1 cellular context compared by ENCODE assay signal in the genomic region with DNA sequence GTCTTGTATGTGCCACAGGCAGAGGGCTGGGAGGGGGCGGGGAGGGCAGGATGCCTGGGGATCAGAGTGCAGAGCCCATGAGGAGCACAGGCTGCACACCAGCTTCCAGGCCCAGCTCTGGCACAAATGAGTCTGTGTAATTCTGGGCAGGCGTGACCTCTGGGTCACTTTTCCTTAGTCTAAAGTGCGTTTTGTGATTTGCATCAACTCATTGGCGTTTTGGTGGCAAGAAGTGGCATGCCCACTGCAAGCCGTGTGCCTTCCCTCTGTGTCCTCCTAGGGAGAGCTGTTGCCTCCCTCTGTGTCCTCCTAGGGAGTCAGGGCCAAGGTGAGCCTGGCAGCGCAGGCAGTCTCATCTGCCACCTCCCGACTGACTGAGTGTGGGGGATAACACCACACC.
TF ChIP-seq lines count a peak whose summit lies in the region.

No MANE protein-coding gene starts in this region.

TF ChIP-seq in HEK293, 187 proteins besides CTCF, POLR2A, EP300 and RAD21:
- TF ChIP-seq, protein P1, sequence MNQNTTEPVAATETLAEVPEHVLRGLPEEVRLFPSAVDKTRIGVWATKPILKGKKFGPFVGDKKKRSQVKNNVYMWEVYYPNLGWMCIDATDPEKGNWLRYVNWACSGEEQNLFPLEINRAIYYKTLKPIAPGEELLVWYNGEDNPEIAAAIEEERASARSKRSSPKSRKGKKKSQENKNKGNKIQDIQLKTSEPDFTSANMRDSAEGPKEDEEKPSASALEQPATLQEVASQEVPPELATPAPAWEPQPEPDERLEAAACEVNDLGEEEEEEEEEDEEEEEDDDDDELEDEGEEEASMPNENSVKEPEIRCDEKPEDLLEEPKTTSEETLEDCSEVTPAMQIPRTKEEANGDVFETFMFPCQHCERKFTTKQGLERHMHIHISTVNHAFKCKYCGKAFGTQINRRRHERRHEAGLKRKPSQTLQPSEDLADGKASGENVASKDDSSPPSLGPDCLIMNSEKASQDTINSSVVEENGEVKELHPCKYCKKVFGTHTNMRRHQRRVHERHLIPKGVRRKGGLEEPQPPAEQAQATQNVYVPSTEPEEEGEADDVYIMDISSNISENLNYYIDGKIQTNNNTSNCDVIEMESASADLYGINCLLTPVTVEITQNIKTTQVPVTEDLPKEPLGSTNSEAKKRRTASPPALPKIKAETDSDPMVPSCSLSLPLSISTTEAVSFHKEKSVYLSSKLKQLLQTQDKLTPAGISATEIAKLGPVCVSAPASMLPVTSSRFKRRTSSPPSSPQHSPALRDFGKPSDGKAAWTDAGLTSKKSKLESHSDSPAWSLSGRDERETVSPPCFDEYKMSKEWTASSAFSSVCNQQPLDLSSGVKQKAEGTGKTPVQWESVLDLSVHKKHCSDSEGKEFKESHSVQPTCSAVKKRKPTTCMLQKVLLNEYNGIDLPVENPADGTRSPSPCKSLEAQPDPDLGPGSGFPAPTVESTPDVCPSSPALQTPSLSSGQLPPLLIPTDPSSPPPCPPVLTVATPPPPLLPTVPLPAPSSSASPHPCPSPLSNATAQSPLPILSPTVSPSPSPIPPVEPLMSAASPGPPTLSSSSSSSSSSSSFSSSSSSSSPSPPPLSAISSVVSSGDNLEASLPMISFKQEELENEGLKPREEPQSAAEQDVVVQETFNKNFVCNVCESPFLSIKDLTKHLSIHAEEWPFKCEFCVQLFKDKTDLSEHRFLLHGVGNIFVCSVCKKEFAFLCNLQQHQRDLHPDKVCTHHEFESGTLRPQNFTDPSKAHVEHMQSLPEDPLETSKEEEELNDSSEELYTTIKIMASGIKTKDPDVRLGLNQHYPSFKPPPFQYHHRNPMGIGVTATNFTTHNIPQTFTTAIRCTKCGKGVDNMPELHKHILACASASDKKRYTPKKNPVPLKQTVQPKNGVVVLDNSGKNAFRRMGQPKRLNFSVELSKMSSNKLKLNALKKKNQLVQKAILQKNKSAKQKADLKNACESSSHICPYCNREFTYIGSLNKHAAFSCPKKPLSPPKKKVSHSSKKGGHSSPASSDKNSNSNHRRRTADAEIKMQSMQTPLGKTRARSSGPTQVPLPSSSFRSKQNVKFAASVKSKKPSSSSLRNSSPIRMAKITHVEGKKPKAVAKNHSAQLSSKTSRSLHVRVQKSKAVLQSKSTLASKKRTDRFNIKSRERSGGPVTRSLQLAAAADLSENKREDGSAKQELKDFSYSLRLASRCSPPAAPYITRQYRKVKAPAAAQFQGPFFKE (tag by site-specific recombination; IDR thresholded peaks at IDR 0.05; ENCODE audit: borderline replicate concordance) = no peak
- peak; percentile 22; the same call in 1 of the 2 replicates for TF ChIP-seq ZIC2 (tag by site-specific recombination; IDR thresholded peaks at IDR 0.05)
TF ChIP-seq in HEK293: peak in this region for 1.
